1 cellular context compared by ENCODE assay signal in genomic region chr7:6451224-6451705, GRCh38.
TF ChIP-seq lines count a peak whose summit lies in the region.

No MANE protein-coding gene starts in this region.

TF ChIP-seq in HEK293, 187 proteins besides CTCF, POLR2A, EP300 and RAD21 (continued from another document):
- no peak for TF ChIP-seq ZSCAN18 (tag by site-specific recombination; IDR thresholded peaks at IDR 0.05)
